Comparison of ENCODE assay signal across 20 cellular contexts in the genomic region with DNA sequence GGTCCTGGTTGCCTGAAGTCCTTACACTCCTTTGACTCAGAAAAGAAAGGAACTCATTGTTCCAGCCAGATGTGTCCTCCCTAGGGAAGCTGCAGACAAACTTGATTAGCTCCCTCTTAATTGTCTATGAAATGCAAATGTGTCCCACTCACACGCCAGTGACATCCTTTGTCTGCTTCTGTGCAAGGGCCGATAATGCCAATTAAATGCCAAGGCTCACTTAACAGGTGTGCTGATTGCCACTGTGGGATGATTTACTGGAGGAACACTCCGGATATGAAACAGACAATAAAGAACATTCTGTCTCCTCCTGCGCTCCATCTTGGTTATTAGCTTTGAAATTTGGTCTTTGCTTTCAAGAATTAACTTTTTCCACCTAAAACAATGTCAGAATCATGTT.
"Had no signal": no experiment of that assay in that cellular context is flagged by ENCODE, and none has a peak within 500 bp of the region (broad histone marks: within the 10 kb centered on the region; RNA-seq: fewer than 3 reads in every experiment).

No MANE protein-coding gene starts in this region.

- ATAC-seq: left lobe of liver; mucosa of descending colon; naive thymus-derived CD4-positive, alpha-beta T cell; psoas muscle; right cardiac atrium; stimulated activated effector memory CD8-positive, alpha-beta T cell treated with anti-CD3 and anti-CD28 coated beads, Interleukin-12 subunit alpha, Interleukin-12 subunit beta, amount 100 ng/mL, for 72 hours had no signal

- H3K4me3 ChIP-seq: coronary artery, esophagus squamous epithelium, lung, mucosa of descending colon, psoas muscle, sigmoid colon, stomach, testis, tibial artery had no signal

- H3K36me3 ChIP-seq: esophagus squamous epithelium, sigmoid colon, stomach, tibial artery had no signal

- H3K27me3 ChIP-seq: esophagus squamous epithelium, sigmoid colon, stomach, testis, tibial artery had no signal

- H3K9me3 ChIP-seq: sigmoid colon, testis had no signal

- DNase-seq: dermis blood vessel endothelial cell; effector memory CD4-positive, alpha-beta T cell; esophagus squamous epithelium; mesenchymal stem cell; mucosa of descending colon; naive thymus-derived CD4-positive, alpha-beta T cell; nucleus accumbens; psoas muscle; right cardiac atrium; sigmoid colon; stimulated activated CD4-positive, alpha-beta T cell treated with anti-CD3 and anti-CD28 coated beads, Interleukin-2, amount 100 ng/mL, for 24 hours; stimulated activated CD4-positive, alpha-beta T cell treated with anti-CD3 and anti-CD28 coated beads, Interleukin-4, amount 100 ng/mL, for 24 hours; stimulated activated naive CD4-positive, alpha-beta T cell treated with Interleukin-2 at 50 U/mL for 16 hours; stomach; testis; tibial artery had no signal

- H3K4me1 ChIP-seq: esophagus squamous epithelium, psoas muscle, sigmoid colon, stomach, tibial artery had no signal

- H3K27ac ChIP-seq: coronary artery, esophagus squamous epithelium, psoas muscle, sigmoid colon, stomach, testis, tibial artery had no signal
